27 cellular contexts compared by ENCODE assay signal in the genomic region with DNA sequence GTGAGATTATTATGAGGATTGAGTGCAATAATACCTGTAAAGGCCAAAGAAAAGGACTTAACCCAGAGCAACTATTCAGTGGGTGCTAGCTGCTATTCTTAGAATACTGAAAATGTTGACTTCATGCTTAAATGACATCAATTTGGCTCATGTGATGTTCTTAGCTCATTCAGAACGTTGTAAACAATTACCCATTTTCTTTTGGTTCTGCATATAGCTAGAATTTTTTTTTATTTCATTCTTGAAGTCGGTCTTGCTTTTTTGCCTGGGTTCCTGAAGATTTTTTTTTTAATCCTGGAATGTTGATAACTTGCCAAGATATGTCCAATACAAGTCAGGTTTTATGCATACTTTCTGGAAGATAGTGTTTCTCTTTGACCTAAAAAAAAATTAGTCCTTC.
A peak's percentile ranks its signal among the peaks of the same experiment; 100 is the strongest.
DNase-seq lines count a peak whose midpoint lies in the region; FAIRE-seq and TF ChIP-seq lines count a peak whose summit lies in the region.
"Had no signal": no experiment of that assay in that cellular context is flagged by ENCODE, and none has a peak within 500 bp of the region (broad histone marks: within the 10 kb centered on the region; RNA-seq: fewer than 3 reads in every experiment).

No MANE protein-coding gene starts in this region.

- no peak for TF ChIP-seq EP300 in ovary (IDR thresholded peaks at IDR 0.05)

- 33 to 50% (median 33%) methylated on average over 2 of the region's 2 CpGs for WGBS in ovary, 3 donors

- H3K4me3 ChIP-seq in uterus (no peak overlapping the region), ovary (no peak overlapping the region)
- H3K4me3 ChIP-seq: esophagus squamous epithelium, heart left ventricle, Peyer's patch, right lobe of liver had no signal

- H3K27me3 ChIP-seq in uterus (no peaks in the 10 kb centered on the region), ovary (no peaks in the 10 kb centered on the region)
- H3K27me3 ChIP-seq: esophagus squamous epithelium, heart left ventricle, Peyer's patch, right lobe of liver had no signal

- in situ Hi-C loops in SK-MEL-5 (cut with HindIII; ENCODE audit: low pct_unique_long_range_greater_than_20kb, low sequenced_read_pairs): no loop called here

- H3K36me3 ChIP-seq in uterus (no peaks in the 10 kb centered on the region), ovary (no peaks in the 10 kb centered on the region)
- H3K36me3 ChIP-seq: esophagus squamous epithelium, heart left ventricle, Peyer's patch, right lobe of liver, WERI-Rb-1 had no signal

- TF ChIP-seq POLR2A in uterus (IDR thresholded peaks at IDR 0.05) (no peak), ovary (IDR thresholded peaks at IDR 0.05) (no peak)

- peak; percentile 8 for FAIRE-seq in endometrium (lab: Jason Lieb, UNC)
- FAIRE-seq: bronchial epithelial cell, GM12892 had no signal

- TF ChIP-seq CTCF in uterus (IDR thresholded peaks at IDR 0.05) (no peak), ovary (IDR thresholded peaks at IDR 0.05) (no peak)

- intact Hi-C loops in uterus (cut with DNase I; ENCODE audit: low total_unique reads) (no loop called here), ovary (cut with DNase I) (no loop called here)

- DNase-seq in SK-MEL-5 (ENCODE audit: low read depth, low spot score) (peak; percentile 46), iris pigment epithelial cell (ENCODE audit: low read depth) (peak; percentile 54), uterus (no peak), GM19240 (ENCODE audit: insufficient read length, low spot score) (no peak), ovary (no peak), DMS153 treated with DMSO at 0.1 percent for 48 hours (lab: John Stamatoyannopoulos, UW; ENCODE audit: unreplicated experiment) (no peak)
- DNase-seq: activated CD4-positive, alpha-beta T cell treated with anti-CD3 and anti-CD28 coated beads, Interleukin-2, amount 10 ng/mL, durations not matched to agents 7 days and 5 days; activated T-cell treated with anti-CD3 and anti-CD28 coated beads, Interleukin-2, amount 50 U/mL, for 4 hours; CD4-positive, CD25-positive, alpha-beta regulatory T cell; cortex of kidney; esophagus squamous epithelium; heart left ventricle; kidney glomerular epithelial cell; NCI-H1105; NCI-H1930; NCI-H69; Peyer's patch; posterior cingulate gyrus; right lobe of liver; SHP77 treated with DMSO at 0.1 percent for 48 hours; stimulated activated CD4-positive, alpha-beta T cell treated with anti-CD3 and anti-CD28 coated beads, Interleukin-12 subunit alpha, Interleukin-12 subunit beta, amount 100 ng/mL, for 4 hours; stimulated activated CD4-positive, alpha-beta T cell treated with anti-CD3 and anti-CD28 coated beads, Interleukin-4, amount 100 ng/mL, for 1 hour; T1000; WERI-Rb-1 had no signal

- H3K9me3 ChIP-seq in uterus: no peaks in the 10 kb centered on the region
- H3K9me3 ChIP-seq in ovary: no peaks in the 10 kb centered on the region
- H3K9me3 ChIP-seq: esophagus squamous epithelium, heart left ventricle, Peyer's patch, right lobe of liver had no signal

- H3K4me1 ChIP-seq in uterus (peaks cover 0 to 14% of the 10 kb centered on the region in 2 donors), ovary (ENCODE audit: insufficient read depth) (no peaks in the 10 kb centered on the region)
- H3K4me1 ChIP-seq: esophagus squamous epithelium, Peyer's patch, right lobe of liver had no signal

- H3K27ac ChIP-seq in uterus: peak overlapping the region; percentile 73 to 81
- no peak overlapping the region for H3K27ac ChIP-seq in ovary
- H3K27ac ChIP-seq: esophagus squamous epithelium, heart left ventricle, Peyer's patch, right lobe of liver, WERI-Rb-1 had no signal

Comparison
In these comparisons a context has a peak if more than half of its experiments do, and no peak if none do; other contexts are left out.
1. DNase-seq: peak in SK-MEL-5 (single experiment) and iris pigment epithelial cell (single experiment); none in uterus (0 of 2), GM19240 (single experiment), ovary (0 of 5) and DMS153 treated with DMSO at 0.1 percent for 48 hours (single experiment).
2. H3K27ac ChIP-seq: peak in uterus (2 of 2); none in ovary (0 of 2).